ENCODE assay signal across 23 cellular contexts in the genomic region with DNA sequence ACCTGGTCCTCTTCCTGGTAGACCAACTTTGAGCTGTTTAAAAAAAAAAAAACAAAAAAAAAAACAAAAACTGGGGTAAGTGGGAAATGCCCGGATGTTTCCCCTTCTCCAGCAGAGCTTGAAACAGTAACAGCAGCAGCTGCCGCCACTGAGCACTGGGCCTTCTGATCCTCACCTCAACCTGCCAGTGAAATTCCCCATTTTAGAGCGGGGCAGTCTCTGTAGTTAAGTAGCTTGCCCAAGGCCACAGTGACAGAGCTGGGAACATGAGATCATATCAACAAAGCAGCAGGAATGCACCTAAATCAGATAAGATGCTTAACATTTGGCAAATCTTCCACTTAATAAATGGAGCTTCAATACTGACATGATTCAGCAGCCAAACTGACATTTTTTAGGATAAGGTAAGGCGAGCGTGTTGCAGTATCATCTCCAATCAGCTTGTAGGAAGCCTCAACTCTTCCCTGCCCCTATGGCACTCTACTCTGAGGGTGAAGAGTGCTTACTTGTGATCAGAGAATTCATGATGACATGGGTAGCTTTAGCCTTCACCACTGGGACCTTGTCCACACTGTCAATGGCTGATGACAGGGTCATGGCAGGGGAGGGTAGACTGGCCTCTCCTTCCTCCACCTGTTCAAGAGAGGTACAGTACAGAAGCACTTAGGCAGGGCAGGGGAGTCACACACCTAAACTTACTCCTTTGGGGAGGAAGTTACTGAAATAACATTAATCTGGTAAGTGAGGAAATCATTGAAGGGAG. TPM values are rescaled to one million over a fixed set of nuclear protein-coding genes. Genes with fewer than 3 reads are reported as not detected.
DNase-seq lines count a peak whose midpoint lies in the region; ATAC-seq, FAIRE-seq and TF ChIP-seq lines count a peak whose summit lies in the region.
"Had no signal": no experiment of that assay in that cellular context is flagged by ENCODE, and none has a peak within 500 bp of the region (broad histone marks: within the 10 kb centered on the region; RNA-seq: fewer than 3 reads in every experiment).

No MANE protein-coding gene starts in this region.

- POLR2A ChIA-PET in HEK293 (lab: Yijun Ruan, JAX) (interaction anchor here (0.7 to 2.5 kb wide), 4 partner anchors 9 to 185 kb away, joined by 3 to 24 read pairs (median 4); a partner anchor contains a TSS), HepG2 (lab: Yijun Ruan, JAX) (interaction anchor here (3.3 kb wide), 1 partner anchor 9 kb away, joined by 16 read pairs; a partner anchor contains a TSS)
- POLR2A ChIA-PET in activated CD8-positive, alpha-beta T cell treated with anti-CD3 and anti-CD28 coated beads, Interleukin-2, amount 10 ng/mL, durations not matched to agents 7 days and 5 days (lab: Charles Lee): interaction anchor here (0.5 to 1.9 kb wide), 3 partner anchors 9 to 76 kb away, joined by 3 to 7 read pairs (median 4); a partner anchor contains a TSS

- in situ Hi-C loops in HepG2 (cut with HindIII; ENCODE audit: extremely low pct_ligation_motif_present, low pct_unique_long_range_greater_than_20kb): no loop called here

- no peak for FAIRE-seq in HepG2 (lab: Jason Lieb, UNC)
- FAIRE-seq: islet of Langerhans had no signal

- H3K4me3 ChIP-seq in HEK293 (ENCODE audit: low read depth, low read length) (no peak overlapping the region), HepG2 (replicated peaks in 1 of 3; ENCODE audit: insufficient read depth in 1 of 3, low read depth in 2 of 3, low read length in 3 of 3) (no peak overlapping the region)
- H3K4me3 ChIP-seq: BLaER1, breast epithelium, dorsolateral prefrontal cortex, esophagus muscularis mucosa had no signal

- peaks cover 12% of the 10 kb centered on the region for H3K4me1 Mint-ChIP-seq in activated CD8-positive, alpha-beta T cell treated with anti-CD3 and anti-CD28 coated beads, Interleukin-2, amount 10 ng/mL, durations not matched to agents 7 days and 5 days (ENCODE audit: low read depth)

- H3K9me3 Mint-ChIP-seq in activated CD8-positive, alpha-beta T cell treated with anti-CD3 and anti-CD28 coated beads, Interleukin-2, amount 10 ng/mL, durations not matched to agents 7 days and 5 days (ENCODE audit: insufficient read depth): no peaks in the 10 kb centered on the region

- peaks cover 31 to 99% of the 10 kb centered on the region in 2 experiments for H3K36me3 ChIP-seq in HEK293 (ENCODE audit: control insufficient read depth in 2 of 2, insufficient read depth in 1 of 2, low read length in 2 of 2)
- peaks cover 41 to 91% of the 10 kb centered on the region in 2 experiments for H3K36me3 ChIP-seq in HepG2 (replicated peaks in 1 of 2; ENCODE audit: control insufficient read depth in 1 of 2, insufficient read depth in 2 of 2, low read length in 2 of 2)
- H3K36me3 ChIP-seq: breast epithelium had no signal

- H3K79me2 ChIP-seq in HepG2 (ENCODE audit: insufficient read depth, low read length): peaks cover 35% of the 10 kb centered on the region

- no peak for TF ChIP-seq CTCF in HEK293 (tag by site-specific recombination; IDR thresholded peaks at IDR 0.05)
- no peak for TF ChIP-seq CTCF in HepG2 (CRISPR knock-in tag; IDR thresholded peaks at IDR 0.05)

- no peak overlapping the region for H2AFZ ChIP-seq in HepG2 (ENCODE audit: low read length)

- H3K9me3 ChIP-seq in HEK293 (ENCODE audit: control insufficient read depth, insufficient read depth, low read depth, low read length): no peaks in the 10 kb centered on the region
- no peaks in the 10 kb centered on the region for H3K9me3 ChIP-seq in HepG2 (ENCODE audit: low read length)
- H3K9me3 ChIP-seq: BLaER1, breast epithelium, esophagus muscularis mucosa had no signal

- no peaks in the 10 kb centered on the region for H3K27me3 Mint-ChIP-seq in activated CD8-positive, alpha-beta T cell treated with anti-CD3 and anti-CD28 coated beads, Interleukin-2, amount 10 ng/mL, durations not matched to agents 7 days and 5 days (ENCODE audit: low read depth)

- intact Hi-C loops in HepG2 (cut with micrococcal nuclease; ENCODE audit: unreplicated experiment): no loop called here

- H3K4me3 Mint-ChIP-seq in activated CD8-positive, alpha-beta T cell treated with anti-CD3 and anti-CD28 coated beads, Interleukin-2, amount 10 ng/mL, durations not matched to agents 7 days and 5 days: no peak overlapping the region

- 94% methylated on average over 5 of the region's 5 CpGs for WGBS in HepG2 (ENCODE audit: low lambda C conversion rate)

- peaks cover 18% of the 10 kb centered on the region for H4K20me1 ChIP-seq in HepG2 (ENCODE audit: insufficient read depth, low read length)

- no peak for ATAC-seq in activated CD8-positive, alpha-beta T cell treated with anti-CD3 and anti-CD28 coated beads, Interleukin-2, amount 10 ng/mL, durations not matched to agents 7 days and 5 days
- ATAC-seq in HG03354 (IDR thresholded peaks at IDR 0.05; ENCODE audit: poor library complexity, severe bottlenecking, unreplicated experiment): no peak
- no peak for ATAC-seq in HepG2
- ATAC-seq: Right ventricle myocardium inferior had no signal

- no peak overlapping the region for H3K4me2 ChIP-seq in HepG2 (ENCODE audit: low read depth, low read length)
- H3K4me2 ChIP-seq: BLaER1 had no signal

- no peak for TF ChIP-seq POLR2A in HepG2 (IDR thresholded peaks at IDR 0.05; ENCODE audit: insufficient read depth in 1 of 2, low read depth in 2 of 2, low read length in 2 of 2)

- CTCF ChIA-PET in HEK293 (lab: Yijun Ruan, JAX): no interaction called here
- CTCF ChIA-PET in activated CD8-positive, alpha-beta T cell treated with anti-CD3 and anti-CD28 coated beads, Interleukin-2, amount 10 ng/mL, durations not matched to agents 7 days and 5 days (lab: Charles Lee): interaction anchor here (0.6 to 1.4 kb wide), 2 partner anchors 10 to 997 kb away, joined by 3 to 4 read pairs; a partner anchor contains a TSS
- CTCF ChIA-PET in HepG2 (lab: Yijun Ruan, JAX; ENCODE audit: low intra/inter-chr PET ratio, low total read pairs): no interaction called here

- H3K36me3 Mint-ChIP-seq in activated CD8-positive, alpha-beta T cell treated with anti-CD3 and anti-CD28 coated beads, Interleukin-2, amount 10 ng/mL, durations not matched to agents 7 days and 5 days (ENCODE audit: low read depth): peaks cover 77% of the 10 kb centered on the region

- peak overlapping the region; percentile 20 for H3K27ac Mint-ChIP-seq in activated CD8-positive, alpha-beta T cell treated with anti-CD3 and anti-CD28 coated beads, Interleukin-2, amount 10 ng/mL, durations not matched to agents 7 days and 5 days

- no peaks in the 10 kb centered on the region; the same call in 1 of the 2 replicates for H3K4me1 ChIP-seq in HEK293 (ENCODE audit: control insufficient read depth, insufficient read depth, low read length)
- peaks cover 11% of the 10 kb centered on the region for H3K4me1 ChIP-seq in HepG2 (ENCODE audit: insufficient read depth, low read length)
- H3K4me1 ChIP-seq: breast epithelium had no signal

- TF ChIP-seq RAD21 in HepG2 (CRISPR knock-in tag; IDR thresholded peaks at IDR 0.05): no peak

- DNase-seq in EH (ENCODE audit: low read depth) (peak; percentile 20), mesenteric fat pad (ENCODE audit: low spot score) (peak; percentile 14), HepG2 (ENCODE audit: low spot score) (no peak), COR-L47 (lab: John Stamatoyannopoulos, UW) (no peak), D341Med (ENCODE audit: low spot score) (no peak)
- no peak for DNase-seq in activated CD8-positive, alpha-beta T cell treated with anti-CD3 and anti-CD28 coated beads, Interleukin-2, amount 10 ng/mL, durations not matched to agents 7 days and 5 days
- DNase-seq: activated effector memory CD4-positive, alpha-beta T cell treated with anti-CD3 and anti-CD28 coated beads, Interleukin-2, amount 50 U/mL, for 16 hours; DMS79; dorsolateral prefrontal cortex; Karpas-422; NCI-H1417; NCI-H345; occipital lobe; stimulated activated CD4-positive, alpha-beta T cell treated with anti-CD3 and anti-CD28 coated beads, Interleukin-4, amount 100 ng/mL, for 24 hours; T1000 had no signal

- H3K27ac ChIP-seq in HEK293 (ENCODE audit: extremely low read depth, low read depth, low read length) (no peak overlapping the region), HepG2 (ENCODE audit: extremely low read length, insufficient read depth, low read length) (no peak overlapping the region)
- H3K27ac ChIP-seq: BLaER1, breast epithelium, dorsolateral prefrontal cortex, esophagus muscularis mucosa had no signal

- TF ChIP-seq EP300 in HepG2 (IDR thresholded peaks at IDR 0.05; ENCODE audit: low read depth in 2 of 2, low read length in 2 of 2) (no peak), HepG2 (CRISPR knock-in tag; IDR thresholded peaks at IDR 0.05; ENCODE audit: borderline replicate concordance) (no peak)

- H3K27me3 ChIP-seq in HepG2 (ENCODE audit: control insufficient read depth in 1 of 2, insufficient read depth in 2 of 2, low read length in 2 of 2): no peaks in the 10 kb centered on the region
- H3K27me3 ChIP-seq: BLaER1, breast epithelium, dorsolateral prefrontal cortex, esophagus muscularis mucosa had no signal

- no TSS peak for BruUV-seq in HepG2 (replicated peaks; lab: Mats Ljungman, UMichigan)

- H3K9ac ChIP-seq in HepG2 (ENCODE audit: insufficient read depth, low read depth, low read length): no peak overlapping the region
- H3K9ac ChIP-seq: BLaER1 had no signal

RNA-seq across cellular contexts. Expression of a gene that starts 9.3 kb away (rescaled TPM):
- 10 to 100 TPM; 51.0 to 55.7 TPM for total RNA-seq in activated CD8-positive, alpha-beta T cell treated with anti-CD3 and anti-CD28 coated beads, Interleukin-2, amount 10 ng/mL, durations not matched to agents 7 days and 5 days
- total RNA-seq in mesenteric fat pad (65.9 TPM), HepG2 (2016; rRNA removed; fragmentation: Illumina TruSeq; extraction: Trizol) (63.6 and 81.6 TPM in 2 replicates)
- total RNA-seq in HepG2 (2016; cell fraction: cytosol; rRNA removed; fragmentation: Illumina TruSeq; extraction: Trizol; ENCODE audit: low read depth): 31.6 and 37.8 TPM in 2 replicates
- 65.9 and 72.9 TPM in 2 replicates for total RNA-seq in HepG2 (2016; cell fraction: insoluble cytoplasmic fraction; rRNA removed; fragmentation: Illumina TruSeq; extraction: Trizol)
- 115 and 123 TPM in 2 replicates for total RNA-seq in HepG2 (2016; cell fraction: membrane; rRNA removed; fragmentation: Illumina TruSeq; extraction: Trizol)
- total RNA-seq in HepG2 (2016; cell fraction: nucleus; rRNA removed; fragmentation: Illumina TruSeq; extraction: Trizol): 36.2 and 40.9 TPM in 2 replicates
- 103 and 115 TPM in 2 replicates for polyA plus RNA-seq in HepG2 (2011; rRNA removed)
- polyA plus RNA-seq in HepG2 (2011; cell fraction: cytosol; rRNA removed): 101 and 112 TPM in 2 replicates
- polyA plus RNA-seq in HepG2 (2011; cell fraction: nucleus; rRNA removed): 49.0 and 59.8 TPM in 2 replicates
- 74.1 and 79.3 TPM in 2 replicates for polyA plus RNA-seq in HepG2 (2012)
- 37.9 and 44.6 TPM in 2 replicates for polyA plus RNA-seq in HepG2 (2016; cell fraction: cytosol; fragmentation: Illumina TruSeq; extraction: Trizol; ENCODE audit: low read depth)
- polyA plus RNA-seq in HepG2 (2016; cell fraction: insoluble cytoplasmic fraction; fragmentation: Illumina TruSeq; extraction: Trizol; ENCODE audit: low read depth): 95.8 and 106 TPM in 2 replicates
- 126 and 130 TPM in 2 replicates for polyA plus RNA-seq in HepG2 (2016; cell fraction: membrane; fragmentation: Illumina TruSeq; extraction: Trizol; ENCODE audit: low read depth)
- polyA plus RNA-seq in HepG2 (2016; cell fraction: nucleus; fragmentation: Illumina TruSeq; extraction: Trizol; ENCODE audit: insufficient read depth, low read depth): 74.2 and 82.1 TPM in 2 replicates
- 90.9 and 162 TPM in 2 replicates for polyA minus RNA-seq in HepG2 (2011; rRNA and poly(A)+ RNA removed; ENCODE audit: low replicate concordance)
- 54.6 and 59.7 TPM in 2 replicates for polyA minus RNA-seq in HepG2 (2011; cell fraction: cytosol; rRNA and poly(A)+ RNA removed)
- polyA minus RNA-seq in HepG2 (2011; cell fraction: nucleus; rRNA and poly(A)+ RNA removed): 37.3 and 54.8 TPM in 2 replicates

RNA-seq across cellular contexts. Expression of a gene that starts 13.0 kb away (rescaled TPM):
- total RNA-seq in activated CD8-positive, alpha-beta T cell treated with anti-CD3 and anti-CD28 coated beads, Interleukin-2, amount 10 ng/mL, durations not matched to agents 7 days and 5 days: 10 to 100 TPM in 1 of 2 experiments, 1 to 10 TPM in 1; 8.6 to 11.0 TPM
- total RNA-seq in mesenteric fat pad: 4.4 TPM
- 0.01 and 0.18 TPM in 2 replicates for total RNA-seq in HepG2 (2016; rRNA removed; fragmentation: Illumina TruSeq; extraction: Trizol)
- total RNA-seq in HepG2 (2016; cell fraction: cytosol; rRNA removed; fragmentation: Illumina TruSeq; extraction: Trizol; ENCODE audit: low read depth): 1.1 TPM in 1 of 2 replicates, not detected in the other
- 0.45 TPM in 1 of 2 replicates, not detected in the other for total RNA-seq in HepG2 (2016; cell fraction: insoluble cytoplasmic fraction; rRNA removed; fragmentation: Illumina TruSeq; extraction: Trizol)
- 0.93 and 0.96 TPM in 2 replicates for total RNA-seq in HepG2 (2016; cell fraction: membrane; rRNA removed; fragmentation: Illumina TruSeq; extraction: Trizol)
- 0.53 TPM in 1 of 2 replicates, not detected in the other for total RNA-seq in HepG2 (2016; cell fraction: nucleus; rRNA removed; fragmentation: Illumina TruSeq; extraction: Trizol)
- polyA plus RNA-seq in HepG2 (2011; rRNA removed): 0.22 and 0.50 TPM in 2 replicates
- polyA plus RNA-seq in HepG2 (2011; cell fraction: cytosol; rRNA removed): under 0.01 and 0.01 TPM in 2 replicates
- 0.02 and 0.03 TPM in 2 replicates for polyA plus RNA-seq in HepG2 (2011; cell fraction: nucleus; rRNA removed)
- 0.05 and 0.07 TPM in 2 replicates for polyA plus RNA-seq in HepG2 (2012)
- 0.51 and 1.6 TPM in 2 replicates for polyA plus RNA-seq in HepG2 (2016; cell fraction: cytosol; fragmentation: Illumina TruSeq; extraction: Trizol; ENCODE audit: low read depth)
- polyA plus RNA-seq in HepG2 (2016; cell fraction: insoluble cytoplasmic fraction; fragmentation: Illumina TruSeq; extraction: Trizol; ENCODE audit: low read depth): not detected in 2 replicates
- 1.5 TPM in 1 of 2 replicates, not detected in the other for polyA plus RNA-seq in HepG2 (2016; cell fraction: membrane; fragmentation: Illumina TruSeq; extraction: Trizol; ENCODE audit: low read depth)
- polyA plus RNA-seq in HepG2 (2016; cell fraction: nucleus; fragmentation: Illumina TruSeq; extraction: Trizol; ENCODE audit: insufficient read depth, low read depth): 0.05 TPM in 1 of 2 replicates, not detected in the other
- polyA minus RNA-seq in HepG2 (2011; rRNA and poly(A)+ RNA removed; ENCODE audit: low replicate concordance): 0.02 and 0.22 TPM in 2 replicates
- polyA minus RNA-seq in HepG2 (2011; cell fraction: cytosol; rRNA and poly(A)+ RNA removed): 0.79 TPM in 1 of 2 replicates, not detected in the other
- polyA minus RNA-seq in HepG2 (2011; cell fraction: nucleus; rRNA and poly(A)+ RNA removed): under 0.01 TPM in 2 replicates
- total RNA-seq: H4 had no signal

RNA-seq across cellular contexts. Expression of a gene that starts 36.1 kb away (rescaled TPM):
- total RNA-seq in activated CD8-positive, alpha-beta T cell treated with anti-CD3 and anti-CD28 coated beads, Interleukin-2, amount 10 ng/mL, durations not matched to agents 7 days and 5 days: 10 to 100 TPM; 44.5 to 46.3 TPM
- total RNA-seq in mesenteric fat pad (38.9 TPM), HepG2 (2016; rRNA removed; fragmentation: Illumina TruSeq; extraction: Trizol) (48.4 and 58.4 TPM in 2 replicates)
- 19.8 and 25.4 TPM in 2 replicates for total RNA-seq in HepG2 (2016; cell fraction: cytosol; rRNA removed; fragmentation: Illumina TruSeq; extraction: Trizol; ENCODE audit: low read depth)
- 51.5 and 62.4 TPM in 2 replicates for total RNA-seq in HepG2 (2016; cell fraction: insoluble cytoplasmic fraction; rRNA removed; fragmentation: Illumina TruSeq; extraction: Trizol)
- 31.1 and 36.0 TPM in 2 replicates for total RNA-seq in HepG2 (2016; cell fraction: membrane; rRNA removed; fragmentation: Illumina TruSeq; extraction: Trizol)
- total RNA-seq in HepG2 (2016; cell fraction: nucleus; rRNA removed; fragmentation: Illumina TruSeq; extraction: Trizol): 38.3 and 50.4 TPM in 2 replicates
- 43.3 and 45.9 TPM in 2 replicates for polyA plus RNA-seq in HepG2 (2011; rRNA removed)
- polyA plus RNA-seq in HepG2 (2011; cell fraction: cytosol; rRNA removed): 43.5 and 48.0 TPM in 2 replicates
- 49.8 and 55.0 TPM in 2 replicates for polyA plus RNA-seq in HepG2 (2011; cell fraction: nucleus; rRNA removed)
- polyA plus RNA-seq in HepG2 (2012): 36.0 and 45.5 TPM in 2 replicates
- 20.0 and 21.6 TPM in 2 replicates for polyA plus RNA-seq in HepG2 (2016; cell fraction: cytosol; fragmentation: Illumina TruSeq; extraction: Trizol; ENCODE audit: low read depth)
- polyA plus RNA-seq in HepG2 (2016; cell fraction: insoluble cytoplasmic fraction; fragmentation: Illumina TruSeq; extraction: Trizol; ENCODE audit: low read depth): 99.0 and 104 TPM in 2 replicates
- 29.9 and 32.3 TPM in 2 replicates for polyA plus RNA-seq in HepG2 (2016; cell fraction: membrane; fragmentation: Illumina TruSeq; extraction: Trizol; ENCODE audit: low read depth)
- polyA plus RNA-seq in HepG2 (2016; cell fraction: nucleus; fragmentation: Illumina TruSeq; extraction: Trizol; ENCODE audit: insufficient read depth, low read depth): 76.6 and 84.9 TPM in 2 replicates
- polyA minus RNA-seq in HepG2 (2011; rRNA and poly(A)+ RNA removed; ENCODE audit: low replicate concordance): 16.4 and 48.3 TPM in 2 replicates
- polyA minus RNA-seq in HepG2 (2011; cell fraction: cytosol; rRNA and poly(A)+ RNA removed): 10.2 and 15.5 TPM in 2 replicates
- polyA minus RNA-seq in HepG2 (2011; cell fraction: nucleus; rRNA and poly(A)+ RNA removed): 37.8 and 42.2 TPM in 2 replicates

RNA-seq across cellular contexts. Expression of a gene that starts 36.3 kb away (rescaled TPM):
- total RNA-seq in activated CD8-positive, alpha-beta T cell treated with anti-CD3 and anti-CD28 coated beads, Interleukin-2, amount 10 ng/mL, durations not matched to agents 7 days and 5 days: 100 to 1,000 TPM; 129 to 142 TPM
- total RNA-seq in mesenteric fat pad: 107 TPM
- total RNA-seq in HepG2 (2016; rRNA removed; fragmentation: Illumina TruSeq; extraction: Trizol): 89.2 and 95.7 TPM in 2 replicates
- total RNA-seq in HepG2 (2016; cell fraction: cytosol; rRNA removed; fragmentation: Illumina TruSeq; extraction: Trizol; ENCODE audit: low read depth): 64.5 and 65.6 TPM in 2 replicates
- 87.9 and 107 TPM in 2 replicates for total RNA-seq in HepG2 (2016; cell fraction: insoluble cytoplasmic fraction; rRNA removed; fragmentation: Illumina TruSeq; extraction: Trizol)
- 112 and 135 TPM in 2 replicates for total RNA-seq in HepG2 (2016; cell fraction: membrane; rRNA removed; fragmentation: Illumina TruSeq; extraction: Trizol)
- 38.9 and 40.5 TPM in 2 replicates for total RNA-seq in HepG2 (2016; cell fraction: nucleus; rRNA removed; fragmentation: Illumina TruSeq; extraction: Trizol)
- polyA plus RNA-seq in HepG2 (2011; rRNA removed): 146 TPM in 2 replicates
- 171 and 302 TPM in 2 replicates for polyA plus RNA-seq in HepG2 (2011; cell fraction: cytosol; rRNA removed)
- 77.0 and 77.1 TPM in 2 replicates for polyA plus RNA-seq in HepG2 (2011; cell fraction: nucleus; rRNA removed)
- polyA plus RNA-seq in HepG2 (2012): 133 and 141 TPM in 2 replicates
- 151 and 159 TPM in 2 replicates for polyA plus RNA-seq in HepG2 (2016; cell fraction: cytosol; fragmentation: Illumina TruSeq; extraction: Trizol; ENCODE audit: low read depth)
- polyA plus RNA-seq in HepG2 (2016; cell fraction: insoluble cytoplasmic fraction; fragmentation: Illumina TruSeq; extraction: Trizol; ENCODE audit: low read depth): 220 and 222 TPM in 2 replicates
- 239 and 256 TPM in 2 replicates for polyA plus RNA-seq in HepG2 (2016; cell fraction: membrane; fragmentation: Illumina TruSeq; extraction: Trizol; ENCODE audit: low read depth)
- 118 and 123 TPM in 2 replicates for polyA plus RNA-seq in HepG2 (2016; cell fraction: nucleus; fragmentation: Illumina TruSeq; extraction: Trizol; ENCODE audit: insufficient read depth, low read depth)
- 148 and 164 TPM in 2 replicates for polyA minus RNA-seq in HepG2 (2011; rRNA and poly(A)+ RNA removed; ENCODE audit: low replicate concordance)
- polyA minus RNA-seq in HepG2 (2011; cell fraction: cytosol; rRNA and poly(A)+ RNA removed): 70.4 and 91.9 TPM in 2 replicates
- 33.3 and 40.7 TPM in 2 replicates for polyA minus RNA-seq in HepG2 (2011; cell fraction: nucleus; rRNA and poly(A)+ RNA removed)

Comparison
In these comparisons a context has a peak if more than half of its experiments do, and no peak if none do; other contexts are left out.
1. DNase-seq: peak in EH (single experiment) and mesenteric fat pad (single experiment); none in activated CD8-positive, alpha-beta T cell treated with anti-CD3 and anti-CD28 coated beads, Interleukin-2, amount 10 ng/mL, durations not matched to agents 7 days and 5 days (single experiment), HepG2 (single experiment), COR-L47 (single experiment) and D341Med (single experiment).